In genomic region chr1:165696625-165697100, GRCh38 we compare ENCODE assay signal across 8 cellular contexts. TPM values are rescaled to one million over a fixed set of nuclear protein-coding genes. Genes with fewer than 3 reads are reported as not detected.
DNase-seq lines count a peak whose midpoint lies in the region; ATAC-seq and TF ChIP-seq lines count a peak whose summit lies in the region.

No MANE protein-coding gene starts in this region.

- H3K4me1 ChIP-seq in right atrium auricular region (peaks cover 0 to 32% of the 10 kb centered on the region in 2 donors), smooth muscle cell (ENCODE audit: low read depth) (peaks cover 8% of the 10 kb centered on the region)

- H3K4me3 ChIP-seq in AG04450 (ENCODE audit: low read depth, low read length) (peak overlapping the region; percentile 93), HL-60 (replicated peaks; ENCODE audit: insufficient read depth, low read length) (peak overlapping the region; percentile 69), right atrium auricular region (peak overlapping the region in 1 of 2 donors; percentile 15), smooth muscle cell (peak overlapping the region; percentile 76)

- H3K79me2 ChIP-seq in smooth muscle cell (ENCODE audit: low read depth): peaks cover 12% of the 10 kb centered on the region

- peak overlapping the region; percentile 96 for H3K4me2 ChIP-seq in smooth muscle cell

- H3K9ac ChIP-seq in smooth muscle cell (ENCODE audit: low read depth): no peak overlapping the region

- peaks cover 1% of the 10 kb centered on the region for H3K36me3 Mint-ChIP-seq in activated naive CD8-positive, alpha-beta T cell

- H3K4me1 Mint-ChIP-seq in activated naive CD8-positive, alpha-beta T cell (ENCODE audit: low read depth): peaks cover 40% of the 10 kb centered on the region

- H3K9me3 ChIP-seq in AG04450 (ENCODE audit: control insufficient read depth, insufficient read depth, low read length) (no peaks in the 10 kb centered on the region), right atrium auricular region (no peaks in the 10 kb centered on the region), smooth muscle cell (replicated peaks; ENCODE audit: low read depth) (no peaks in the 10 kb centered on the region)

- H3K27ac ChIP-seq in AG04450 (ENCODE audit: low read depth, low read length): peak overlapping the region; percentile 32
- peak overlapping the region; percentile 9 for H3K27ac ChIP-seq in HL-60 (replicated peaks)
- peak overlapping the region; percentile 27 to 35 for H3K27ac ChIP-seq in right atrium auricular region
- peak overlapping the region; percentile 95 for H3K27ac ChIP-seq in smooth muscle cell (ENCODE audit: low read depth)

- DNase-seq in AG04450 (ENCODE audit: low read depth, low spot score): peak; percentile 61
- DNase-seq in HL-60 (ENCODE audit: low read depth in 1 of 2, low spot score in 1 of 2): no peak
- no peak for DNase-seq in right atrium auricular region (ENCODE audit: low spot score)
- DNase-seq in smooth muscle cell (lab: John Stamatoyannopoulos, UW; ENCODE audit: unreplicated experiment): no peak
- no peak for DNase-seq in HEK293T (ENCODE audit: extremely low spot score)

- H3K36me3 ChIP-seq in right atrium auricular region: no peaks in the 10 kb centered on the region
- H3K36me3 ChIP-seq in smooth muscle cell (ENCODE audit: low read depth): no peaks in the 10 kb centered on the region

- no peaks in the 10 kb centered on the region for H3K9me3 Mint-ChIP-seq in activated naive CD8-positive, alpha-beta T cell (ENCODE audit: low read depth)

- CTCF ChIA-PET in AG04450 (lab: Charles Lee) (interaction anchor here (1.2 to 2.1 kb wide), 4 partner anchors 21 to 217 kb away, joined by 5 to 10 read pairs (median 6); no protein-coding TSS in a partner anchor), HEK293T (lab: Yijun Ruan, JAX) (no interaction called here)

- peaks cover 9% of the 10 kb centered on the region for H3F3A ChIP-seq in smooth muscle cell (ENCODE audit: low read depth)

- 7% methylated on average over 2 of the region's 2 CpGs for WGBS in smooth muscle cell (ENCODE audit: low lambda C conversion rate)

- H4K20me1 ChIP-seq in smooth muscle cell (ENCODE audit: low read depth): peaks cover 19% of the 10 kb centered on the region

- H2AFZ ChIP-seq in smooth muscle cell (ENCODE audit: low read depth): no peak overlapping the region

- TF ChIP-seq CTCF in AG04450 (IDR thresholded peaks at IDR 0.05; ENCODE audit: low read depth, low read length) (no peak), HL-60 (IDR thresholded peaks at IDR 0.05; ENCODE audit: insufficient read depth, low read length) (no peak), right atrium auricular region (IDR thresholded peaks at IDR 0.05) (no peak), smooth muscle cell (IDR thresholded peaks at IDR 0.05; ENCODE audit: borderline replicate concordance, insufficient read depth, poor library complexity, severe bottlenecking) (no peak)

- no peaks in the 10 kb centered on the region for H3K27me3 ChIP-seq in AG04450 (ENCODE audit: control insufficient read depth, insufficient read depth, low read length)
- no peaks in the 10 kb centered on the region for H3K27me3 ChIP-seq in HL-60 (ENCODE audit: insufficient read depth, poor library complexity, severe bottlenecking)
- no peaks in the 10 kb centered on the region for H3K27me3 ChIP-seq in right atrium auricular region
- peaks cover 13% of the 10 kb centered on the region for H3K27me3 ChIP-seq in smooth muscle cell (ENCODE audit: low read depth)

- peak overlapping the region; percentile 99 for H3K4me3 Mint-ChIP-seq in activated naive CD8-positive, alpha-beta T cell

- ATAC-seq in HG03139 (IDR thresholded peaks at IDR 0.05; ENCODE audit: unreplicated experiment) (no peak), HG03025 (IDR thresholded peaks at IDR 0.05; ENCODE audit: low FRiP score, unreplicated experiment) (no peak)

- H3K27ac Mint-ChIP-seq in activated naive CD8-positive, alpha-beta T cell: peak overlapping the region; percentile 17

- H3K27me3 Mint-ChIP-seq in activated naive CD8-positive, alpha-beta T cell: no peaks in the 10 kb centered on the region

- POLR2A ChIA-PET in AG04450 (lab: Yijun Ruan, JAX): interaction anchor here (2.1 kb wide), 1 partner anchor 72 kb away, joined by 7 read pairs; the partner anchor contains the start of gene TMCO1
- POLR2A ChIA-PET in HEK293T (lab: Yijun Ruan, JAX): no interaction called here

TF ChIP-seq in HEK293T, 16 proteins besides CTCF, POLR2A, EP300 and RAD21:
- TF ChIP-seq CTBP1 (IDR thresholded peaks at IDR 0.05; ENCODE audit: borderline replicate concordance) (no peak), TARDBP (IDR thresholded peaks at IDR 0.05) (no peak), LEF1 (IDR thresholded peaks at IDR 0.05; ENCODE audit: borderline replicate concordance) (no peak), ZNF384 (IDR thresholded peaks at IDR 0.05) (no peak), BHLHE40 (IDR thresholded peaks at IDR 0.05; ENCODE audit: borderline replicate concordance) (no peak), FOXK2 (IDR thresholded peaks at IDR 0.05) (no peak), FOXM1 (IDR thresholded peaks at IDR 0.05; ENCODE audit: borderline replicate concordance) (no peak), HDGF (IDR thresholded peaks at IDR 0.05; ENCODE audit: borderline replicate concordance) (no peak), ELF4 (IDR thresholded peaks at IDR 0.05) (no peak), FOXA1 (IDR thresholded peaks at IDR 0.05) (no peak), SP1 (IDR thresholded peaks at IDR 0.05) (no peak)
- TF ChIP-seq, protein P1, sequence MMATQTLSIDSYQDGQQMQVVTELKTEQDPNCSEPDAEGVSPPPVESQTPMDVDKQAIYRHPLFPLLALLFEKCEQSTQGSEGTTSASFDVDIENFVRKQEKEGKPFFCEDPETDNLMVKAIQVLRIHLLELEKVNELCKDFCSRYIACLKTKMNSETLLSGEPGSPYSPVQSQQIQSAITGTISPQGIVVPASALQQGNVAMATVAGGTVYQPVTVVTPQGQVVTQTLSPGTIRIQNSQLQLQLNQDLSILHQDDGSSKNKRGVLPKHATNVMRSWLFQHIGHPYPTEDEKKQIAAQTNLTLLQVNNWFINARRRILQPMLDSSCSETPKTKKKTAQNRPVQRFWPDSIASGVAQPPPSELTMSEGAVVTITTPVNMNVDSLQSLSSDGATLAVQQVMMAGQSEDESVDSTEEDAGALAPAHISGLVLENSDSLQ (IDR thresholded peaks at IDR 0.05): no peak
TF ChIP-seq in HEK293T: peak in this region for 0.

RNA-seq across cellular contexts. Expression of gene ALDH9A1, which starts 1.7 kb away (rescaled TPM):
- polyA plus RNA-seq in AG04450 (2011; rRNA removed): 94.3 and 149 TPM in 2 replicates
- 53.8 and 68.3 TPM in 2 replicates for polyA minus RNA-seq in AG04450 (2011; rRNA and poly(A)+ RNA removed)
- total RNA-seq in right atrium auricular region: 10 to 100 TPM; 55.0 to 66.2 TPM
- total RNA-seq in smooth muscle cell: 27.4 and 76.8 TPM in 2 replicates
- polyA plus RNA-seq in smooth muscle cell: 26.3 and 31.5 TPM in 2 replicates

Comparison
In these comparisons a context has a peak if more than half of its experiments do, and no peak if none do; other contexts are left out.
1. H3K27ac ChIP-seq: peak in every context shown above with its lines; median percentile 95 in smooth muscle cell; 32 in AG04450; 31 in right atrium auricular region; 9 in HL-60.